Comparison of ENCODE assay signal across 8 cellular contexts in genomic region chr2:46970334-46971288, GRCh38. TPM values are rescaled to one million over a fixed set of nuclear protein-coding genes. Genes with fewer than 3 reads are reported as not detected.
A peak's percentile ranks its signal among the peaks of the same experiment; 100 is the strongest.
DNase-seq lines count a peak whose midpoint lies in the region; ATAC-seq, FAIRE-seq and TF ChIP-seq lines count a peak whose summit lies in the region.

No MANE protein-coding gene starts in this region.

- H3K27ac ChIP-seq in astrocyte (ENCODE audit: low read depth, low read length), result no peak overlapping the region
- H3K27ac ChIP-seq in liver (ENCODE audit: low read depth in 1 of 2, low read length in 2 of 2), result peak overlapping the region; percentile 75 to 77

- no peaks in the 10 kb centered on the region for H3K9me3 Mint-ChIP-seq in natural killer cell
- H3K9me3 Mint-ChIP-seq in natural killer cell treated with Interleukin-12 subunit alpha and Interleukin-12 subunit beta and Interleukin-15 and Interleukin-18, amount 100 ng/mL, for 72 hours, result no peaks in the 10 kb centered on the region
- H3K9me3 Mint-ChIP-seq in astrocyte (ENCODE audit: unreplicated experiment), result no peaks in the 10 kb centered on the region

- H3K27me3 Mint-ChIP-seq in natural killer cell (ENCODE audit: low read depth in 2 of 2), result no peaks in the 10 kb centered on the region
- H3K27me3 Mint-ChIP-seq in natural killer cell treated with Interleukin-12 subunit alpha and Interleukin-12 subunit beta and Interleukin-15 and Interleukin-18, amount 100 ng/mL, for 72 hours, result no peaks in the 10 kb centered on the region
- H3K27me3 Mint-ChIP-seq in astrocyte (ENCODE audit: low read depth, unreplicated experiment), result no peaks in the 10 kb centered on the region

- H3K36me3 Mint-ChIP-seq in natural killer cell, result no peaks in the 10 kb centered on the region
- no peaks in the 10 kb centered on the region for H3K36me3 Mint-ChIP-seq in natural killer cell treated with Interleukin-12 subunit alpha and Interleukin-12 subunit beta and Interleukin-15 and Interleukin-18, amount 100 ng/mL, for 72 hours
- H3K36me3 Mint-ChIP-seq in astrocyte (ENCODE audit: low read depth, unreplicated experiment), result peaks cover 12% of the 10 kb centered on the region

- peak in 2 of 3 donors; percentile 23 to 25 for ATAC-seq in natural killer cell
- no peak for ATAC-seq in natural killer cell treated with Interleukin-12 subunit alpha and Interleukin-12 subunit beta and Interleukin-15 and Interleukin-18, amount 100 ng/mL, for 72 hours

- TF ChIP-seq RAD21 in liver (IDR thresholded peaks at IDR 0.05), result peak; percentile 48 to 59

- 39% methylated on average over 13 of the region's 13 CpGs for WGBS in liver

- no peaks in the 10 kb centered on the region for H4K20me1 ChIP-seq in astrocyte (ENCODE audit: insufficient read depth, low read length)

- H3K4me3 ChIP-seq in astrocyte (ENCODE audit: insufficient read depth, low read depth, low read length), result no peak overlapping the region
- H3K4me3 ChIP-seq in liver (ENCODE audit: low read depth in 1 of 3, low read length in 3 of 3), result peak overlapping the region in 1 of 3 donors; percentile 16

- peaks cover 22% of the 10 kb centered on the region for H3K4me1 ChIP-seq in astrocyte (ENCODE audit: insufficient read depth, low read length)
- H3K4me1 ChIP-seq in liver (ENCODE audit: control insufficient read depth in 4 of 4, insufficient read depth in 4 of 4, low read length in 3 of 4), result peaks cover 20 to 51% (median 45%) of the 10 kb centered on the region in 4 donors

- DNase-seq in natural killer cell, result no peak
- DNase-seq in natural killer cell treated with Interleukin-12 subunit alpha and Interleukin-12 subunit beta and Interleukin-15 and Interleukin-18, amount 100 ng/mL, for 72 hours (ENCODE audit: low spot score), result no peak
- peak; percentile 51 for DNase-seq in astrocyte (ENCODE audit: low read depth)
- no peak for DNase-seq in GM19239 (ENCODE audit: insufficient read length, low spot score)
- no peak for DNase-seq in stimulated activated CD4-positive, alpha-beta T cell treated with anti-CD3 and anti-CD28 coated beads, Interleukin-15, amount 100 ng/mL, for 24 hours
- no peak for DNase-seq in NCI-H2171 (lab: John Stamatoyannopoulos, UW)
- DNase-seq in NCI-H69 (lab: John Stamatoyannopoulos, UW), result no peak

- peaks cover 7 to 14% of the 10 kb centered on the region in 2 donors for H3K4me1 Mint-ChIP-seq in natural killer cell
- peaks cover 14 to 22% of the 10 kb centered on the region in 2 donors for H3K4me1 Mint-ChIP-seq in natural killer cell treated with Interleukin-12 subunit alpha and Interleukin-12 subunit beta and Interleukin-15 and Interleukin-18, amount 100 ng/mL, for 72 hours (ENCODE audit: low read depth in 2 of 2)
- H3K4me1 Mint-ChIP-seq in astrocyte (ENCODE audit: low read depth, unreplicated experiment), result peaks cover 19% of the 10 kb centered on the region

- H3K9ac ChIP-seq in astrocyte (ENCODE audit: low read length) (no peak overlapping the region), liver (ENCODE audit: low read depth in 1 of 2, low read length in 2 of 2) (no peak overlapping the region)

- no peak overlapping the region for H3K27ac Mint-ChIP-seq in natural killer cell
- peak overlapping the region in 1 of 2 donors; percentile 52 for H3K27ac Mint-ChIP-seq in natural killer cell treated with Interleukin-12 subunit alpha and Interleukin-12 subunit beta and Interleukin-15 and Interleukin-18, amount 100 ng/mL, for 72 hours
- H3K27ac Mint-ChIP-seq in astrocyte (ENCODE audit: unreplicated experiment), result no peak overlapping the region

- intact Hi-C loops in natural killer cell (cut with micrococcal nuclease), result no loop called here

- H3K27me3 ChIP-seq in astrocyte (ENCODE audit: insufficient read depth, low read length), result no peaks in the 10 kb centered on the region
- no peaks in the 10 kb centered on the region for H3K27me3 ChIP-seq in liver (ENCODE audit: control insufficient read depth in 4 of 4, insufficient read depth in 4 of 4, low read length in 3 of 4)

- H3K9me3 ChIP-seq in astrocyte (ENCODE audit: insufficient read depth, low read depth, low read length) (no peaks in the 10 kb centered on the region), liver (ENCODE audit: control insufficient read depth in 4 of 4, low read length in 3 of 4) (no peaks in the 10 kb centered on the region)

- TF ChIP-seq CTCF in natural killer cell (IDR thresholded peaks at IDR 0.05), result no peak
- no peak for TF ChIP-seq CTCF in astrocyte (IDR thresholded peaks at IDR 0.05; ENCODE audit: insufficient read depth, low read depth, low read length)
- peak; percentile 9 for TF ChIP-seq CTCF in liver (IDR thresholded peaks at IDR 0.05; ENCODE audit: low read depth, low read length, missing input control)

- peaks cover 5% of the 10 kb centered on the region for H3K36me3 ChIP-seq in astrocyte (ENCODE audit: insufficient read depth, low read length)
- no peaks in the 10 kb centered on the region for H3K36me3 ChIP-seq in liver (ENCODE audit: control insufficient read depth in 4 of 4, insufficient read depth in 3 of 4, low read depth in 1 of 4, low read length in 3 of 4)

- no peak for FAIRE-seq in astrocyte (lab: Jason Lieb, UNC)
- FAIRE-seq in GM19239 (lab: Jason Lieb, UNC), result no peak

- H3K4me2 ChIP-seq in astrocyte (ENCODE audit: low read length), result peak overlapping the region; percentile 7

- H3K79me2 ChIP-seq in astrocyte (ENCODE audit: insufficient read depth, low read length), result peaks cover 5% of the 10 kb centered on the region

- peak overlapping the region; percentile 25 for H3K4me3 Mint-ChIP-seq in natural killer cell
- H3K4me3 Mint-ChIP-seq in natural killer cell treated with Interleukin-12 subunit alpha and Interleukin-12 subunit beta and Interleukin-15 and Interleukin-18, amount 100 ng/mL, for 72 hours, result no peak overlapping the region
- H3K4me3 Mint-ChIP-seq in astrocyte (ENCODE audit: unreplicated experiment), result no peak overlapping the region

- H2AFZ ChIP-seq in astrocyte (ENCODE audit: low read depth, low read length), result no peak overlapping the region

TF ChIP-seq in liver, 16 proteins besides CTCF, POLR2A, EP300 and RAD21 (continues in another document):
- TF ChIP-seq JUND (IDR thresholded peaks at IDR 0.05) (peak; percentile 94 to 96), ATF3 (IDR thresholded peaks at IDR 0.05) (peak; percentile 91), RXRA (IDR thresholded peaks at IDR 0.05) (peak; percentile 96 to 99), SP1 (IDR thresholded peaks at IDR 0.05) (peak; percentile 95), GABPA (IDR thresholded peaks at IDR 0.05 in 1 of 2, conservative IDR thresholded peaks at IDR 0.05 in 1 of 2) (no peak), MAX (IDR thresholded peaks at IDR 0.05) (peak; percentile 90), EGR1 (IDR thresholded peaks at IDR 0.05; ENCODE audit: low read depth in 2 of 2) (no peak), TAF1 (conservative IDR thresholded peaks at IDR 0.05) (no peak), FOXA2 (IDR thresholded peaks at IDR 0.05) (peak; percentile 27), YY1 (IDR thresholded peaks at IDR 0.05) (peak; percentile 71), NR2F2 (IDR thresholded peaks at IDR 0.05) (peak; percentile 85), HNF4G (IDR thresholded peaks at IDR 0.05) (peak; percentile 95), FOXA1 (IDR thresholded peaks at IDR 0.05) (no peak), ZBTB33 (IDR thresholded peaks at IDR 0.05) (peak; percentile 80), HNF4A (conservative IDR thresholded peaks at IDR 0.05) (peak; percentile 99)

RNA-seq across cellular contexts. Expression of gene TTC7A, which starts 29.6 kb away (rescaled TPM):
- total RNA-seq in natural killer cell (10 to 100 TPM; 27.2 to 41.4 (median 35.6) TPM), astrocyte (13.1 and 16.4 TPM in 2 replicates), liver (10 to 100 TPM in 1 of 2 donors, 1 to 10 TPM in 1; 9.3 to 14.6 TPM)
- total RNA-seq in natural killer cell treated with Interleukin-12 subunit alpha and Interleukin-12 subunit beta and Interleukin-15 and Interleukin-18, amount 100 ng/mL, for 72 hours, result 10 to 100 TPM; 52.5 to 68.6 TPM
- 1 to 10 TPM; 1.1 to 9.3 TPM for polyA plus RNA-seq in liver

RNA-seq across cellular contexts. Expression of gene MCFD2, which starts 55.0 kb away (rescaled TPM):
- 10 to 100 TPM; 24.5 to 38.4 (median 34.8) TPM for total RNA-seq in natural killer cell
- total RNA-seq in natural killer cell treated with Interleukin-12 subunit alpha and Interleukin-12 subunit beta and Interleukin-15 and Interleukin-18, amount 100 ng/mL, for 72 hours, result 10 to 100 TPM; 38.4 to 45.1 TPM
- total RNA-seq in astrocyte, result 161 and 165 TPM in 2 replicates
- total RNA-seq in liver, result 100 to 1,000 TPM in 1 of 2 donors, 10 to 100 TPM in 1; 81.8 to 148 TPM
- 100 to 1,000 TPM; 118 to 140 TPM for polyA plus RNA-seq in liver

Comparison
In these comparisons a context has a peak if more than half of its experiments do, and no peak if none do; other contexts are left out.
1. ATAC-seq: peak in natural killer cell (2 of 3); none in natural killer cell treated with Interleukin-12 subunit alpha and Interleukin-12 subunit beta and Interleukin-15 and Interleukin-18, amount 100 ng/mL, for 72 hours (0 of 2).